9 cellular contexts compared by ENCODE assay signal in the genomic region with DNA sequence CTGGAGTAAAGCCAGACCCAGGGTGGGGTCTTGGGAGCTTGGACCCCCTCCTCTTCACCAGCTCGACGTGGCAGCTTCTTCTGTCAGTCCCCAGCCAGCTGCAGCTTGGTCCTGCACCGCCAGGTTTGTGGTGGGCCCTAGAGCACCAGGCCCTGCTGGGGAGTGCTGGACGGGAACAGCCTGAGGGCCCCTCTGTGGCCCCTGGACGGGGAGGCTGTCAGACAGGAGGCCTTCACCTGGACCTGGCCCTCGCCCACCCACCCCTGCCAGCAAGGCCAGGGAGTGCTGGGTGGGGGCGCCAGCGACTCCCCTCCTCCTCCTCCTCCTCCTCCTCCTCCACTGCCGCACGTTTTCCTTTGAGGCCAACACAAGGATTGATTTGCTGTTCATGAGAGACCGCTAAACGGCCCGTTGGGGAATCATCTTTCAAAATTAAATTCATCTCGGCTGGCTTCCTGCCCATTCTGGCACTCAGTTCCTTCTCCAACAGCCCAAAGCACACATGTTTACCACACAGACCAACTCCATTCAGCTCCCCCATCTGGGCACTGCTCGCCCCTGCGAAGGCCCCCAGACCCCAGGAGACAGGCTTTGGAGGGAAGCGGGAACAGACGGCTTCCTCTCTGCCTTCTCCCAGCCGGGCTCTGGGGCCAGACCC. TPM values are rescaled to one million over a fixed set of nuclear protein-coding genes. Genes with fewer than 3 reads are reported as not detected.
DNase-seq lines count a peak whose midpoint lies in the region; ATAC-seq and TF ChIP-seq lines count a peak whose summit lies in the region.
"Had no signal": no experiment of that assay in that cellular context is flagged by ENCODE, and none has a peak within 500 bp of the region (broad histone marks: within the 10 kb centered on the region; RNA-seq: fewer than 3 reads in every experiment).

No MANE protein-coding gene starts in this region.

- peak overlapping the region in 1 of 2 donors; percentile 22 for H3K4me3 ChIP-seq in cardiac fibroblast (replicated peaks in 1 of 2; ENCODE audit: low read depth in 2 of 2, low read length in 2 of 2)
- H3K4me3 ChIP-seq in neural progenitor cell, result peak overlapping the region; percentile 72
- H3K4me3 ChIP-seq in tibial nerve, result peak overlapping the region in 2 of 4 donors; percentile 25 to 45
- H3K4me3 ChIP-seq: body of pancreas had no signal

- ATAC-seq in HG02678 (IDR thresholded peaks at IDR 0.05; ENCODE audit: unreplicated experiment), result no peak

- H4K20me1 ChIP-seq in neural progenitor cell (ENCODE audit: low read depth), result peaks cover 57% of the 10 kb centered on the region

- no peaks in the 10 kb centered on the region for H3K36me3 Mint-ChIP-seq in neural progenitor cell

- H3K27me3 Mint-ChIP-seq in neural progenitor cell (ENCODE audit: insufficient read depth, low read depth), result peaks cover 8% of the 10 kb centered on the region

- H3K27ac ChIP-seq in neural progenitor cell (no peak overlapping the region), tibial nerve (no peak overlapping the region)
- H3K27ac ChIP-seq: body of pancreas had no signal

- WGBS in tibial nerve, 2 donors, result 11 to 15% methylated on average over 14 to 16 of the region's 19 CpGs

- no peaks in the 10 kb centered on the region for H3K9me3 Mint-ChIP-seq in neural progenitor cell

- peak overlapping the region; percentile 96 for H3K4me2 ChIP-seq in neural progenitor cell

- H3K36me3 ChIP-seq in neural progenitor cell (no peaks in the 10 kb centered on the region), tibial nerve (no peaks in the 10 kb centered on the region)

- no peak for TF ChIP-seq POLR2A in tibial nerve (IDR thresholded peaks at IDR 0.05)

- H2AFZ ChIP-seq in neural progenitor cell (replicated peaks), result peak overlapping the region; percentile 23

- TF ChIP-seq EP300 in tibial nerve (IDR thresholded peaks at IDR 0.05), result no peak

- DNase-seq in DMS79 treated with DMSO at 0.1 percent for 48 hours (lab: John Stamatoyannopoulos, UW) (peak; percentile 86), KG1 (lab: John Stamatoyannopoulos, UW) (peak; percentile 43), cardiac fibroblast (ENCODE audit: low read depth in 2 of 2) (peak; percentile 19 to 46), neural progenitor cell (ENCODE audit: low spot score) (peak; percentile 51), cerebellum (ENCODE audit: low spot score) (no peak), tibial nerve (ENCODE audit: low spot score in 2 of 2) (no peak), RKO (ENCODE audit: low spot score) (no peak)
- DNase-seq: body of pancreas had no signal

- H3K4me3 Mint-ChIP-seq in neural progenitor cell, result peak overlapping the region; percentile 91

- no peak overlapping the region for H3K27ac Mint-ChIP-seq in neural progenitor cell

- H3K79me2 ChIP-seq in neural progenitor cell (ENCODE audit: low read depth), result peaks cover 25% of the 10 kb centered on the region

- no peaks in the 10 kb centered on the region for H3K9me3 ChIP-seq in neural progenitor cell (ENCODE audit: low read depth)
- H3K9me3 ChIP-seq in tibial nerve, result no peaks in the 10 kb centered on the region
- H3K9me3 ChIP-seq: body of pancreas had no signal

- peaks cover 53% of the 10 kb centered on the region for H3K4me1 ChIP-seq in neural progenitor cell
- H3K4me1 ChIP-seq in tibial nerve, result peaks cover 0 to 26% (median 16%) of the 10 kb centered on the region in 4 donors

- H3K4me1 Mint-ChIP-seq in neural progenitor cell, result peaks cover 64% of the 10 kb centered on the region

- peak overlapping the region; percentile 30 for H3K9ac ChIP-seq in neural progenitor cell

- H3K27me3 ChIP-seq in neural progenitor cell (peaks cover 20% of the 10 kb centered on the region), tibial nerve (peaks cover 0 to 28% of the 10 kb centered on the region in 2 donors)

- peaks cover 13% of the 10 kb centered on the region for H3F3A ChIP-seq in neural progenitor cell (ENCODE audit: low read depth)

- TF ChIP-seq CTCF in cardiac fibroblast (IDR thresholded peaks at IDR 0.05; ENCODE audit: low read depth, low read length), result no peak
- no peak for TF ChIP-seq CTCF in neural progenitor cell (IDR thresholded peaks at IDR 0.05)
- no peak for TF ChIP-seq CTCF in tibial nerve (IDR thresholded peaks at IDR 0.05)

RNA-seq across cellular contexts. Expression of a gene that starts 1.0 kb away (rescaled TPM):
- total RNA-seq in neural progenitor cell (ENCODE audit: low replicate concordance) (1.7 and 25.6 TPM in 2 replicates), cerebellum (14.9 TPM), tibial nerve (10 to 100 TPM; 25.3 to 63.3 (median 42.8) TPM)

RNA-seq across cellular contexts. Expression of a gene that starts 14.5 kb away (rescaled TPM):
- total RNA-seq in neural progenitor cell (ENCODE audit: low replicate concordance), result 10.6 and 11.5 TPM in 2 replicates
- total RNA-seq in cerebellum, result 12.1 TPM
- 10 to 100 TPM; 26.7 to 39.8 (median 34.7) TPM for total RNA-seq in tibial nerve

RNA-seq across cellular contexts. Expression of a gene that starts 39.6 kb away (rescaled TPM):
- total RNA-seq in neural progenitor cell (ENCODE audit: low replicate concordance), result 12.0 and 18.8 TPM in 2 replicates
- total RNA-seq in cerebellum, result 13.2 TPM
- 10 to 100 TPM; 11.1 to 17.1 (median 12.9) TPM for total RNA-seq in tibial nerve

RNA-seq across cellular contexts. Expression of a gene that starts 42.0 kb away (rescaled TPM):
- total RNA-seq in neural progenitor cell (ENCODE audit: low replicate concordance) (0.31 TPM in 1 of 2 replicates, not detected in the other), cerebellum (0.36 TPM), tibial nerve (under 1 TPM in 1 of 4 donors, not detected in 3; 0.30 TPM)

Comparison
In these comparisons a context has a peak if more than half of its experiments do, and no peak if none do; other contexts are left out.
1. DNase-seq: peak in DMS79 treated with DMSO at 0.1 percent for 48 hours (single experiment), KG1 (single experiment), cardiac fibroblast (2 of 2) and neural progenitor cell (single experiment); none in cerebellum (single experiment), tibial nerve (0 of 2) and RKO (single experiment).